18 cellular contexts compared by ENCODE assay signal in the genomic region with DNA sequence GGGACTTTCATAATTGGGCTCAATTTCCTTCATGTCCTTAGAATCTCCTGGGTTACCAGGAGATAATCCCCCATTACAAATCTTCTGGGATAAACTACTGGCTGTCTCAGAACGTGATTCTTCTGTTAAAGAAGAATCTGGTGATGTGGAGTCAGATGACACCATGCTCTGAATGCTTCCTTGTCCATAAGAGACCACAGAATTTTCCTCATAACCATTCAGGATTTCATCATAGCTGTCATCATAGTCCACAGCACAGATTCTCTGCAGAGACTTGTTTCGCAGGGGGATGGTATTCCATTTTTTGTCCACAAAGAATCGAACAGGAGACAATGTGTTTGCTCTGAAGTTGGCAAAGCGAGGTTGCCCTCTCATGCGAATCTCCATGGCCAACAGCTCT.
DNase-seq lines count a peak whose midpoint lies in the region; ATAC-seq and TF ChIP-seq lines count a peak whose summit lies in the region.
"Had no signal": no experiment of that assay in that cellular context is flagged by ENCODE, and none has a peak within 500 bp of the region (broad histone marks: within the 10 kb centered on the region; RNA-seq: fewer than 3 reads in every experiment).

No MANE protein-coding gene starts in this region.

- H3K9me3 ChIP-seq in endodermal cell (ENCODE audit: control insufficient read depth, low read length), result no peaks in the 10 kb centered on the region
- no peaks in the 10 kb centered on the region for H3K9me3 ChIP-seq in mucosa of descending colon
- H3K9me3 ChIP-seq: ascending aorta, SJSA1 had no signal

- DNase-seq in SIG-M5 treated with dmso at 0.1 percent for 504 hours (lab: John Stamatoyannopoulos, UW; ENCODE audit: unreplicated experiment) (peak; percentile 6), SIG-M5 (lab: John Stamatoyannopoulos, UW) (no peak), OCI-M1 (lab: John Stamatoyannopoulos, UW) (peak; percentile 3), fibroblast of gingiva (ENCODE audit: low read depth) (peak; percentile 76), endodermal cell (no peak), mucosa of descending colon (no peak)
- DNase-seq in stimulated activated effector memory CD8-positive, alpha-beta T cell treated with anti-CD3 and anti-CD28 coated beads, Interleukin-12 subunit alpha, Interleukin-12 subunit beta, amount 100 ng/mL, for 72 hours (ENCODE audit: low spot score in 2 of 2), result no peak
- DNase-seq: activated T-cell treated with anti-CD3 and anti-CD28 coated beads, Interleukin-2, amount 50 U/mL, for 1 hour; DMS153; effector CD8-positive, alpha-beta T cell; left ventricle myocardium superior; NCI-H1105 treated with DMSO at 0.1 percent for 48 hours; NCI-H510A treated with DMSO at 0.1 percent for 48 hours; occipital lobe had no signal

- no peak for ATAC-seq in stimulated activated effector memory CD8-positive, alpha-beta T cell treated with anti-CD3 and anti-CD28 coated beads, Interleukin-12 subunit alpha, Interleukin-12 subunit beta, amount 100 ng/mL, for 72 hours
- ATAC-seq in HG03196 (IDR thresholded peaks at IDR 0.05; ENCODE audit: unreplicated experiment) (no peak), mucosa of descending colon (no peak)
- ATAC-seq: left ventricle myocardium superior had no signal

- H3K9ac ChIP-seq in endodermal cell (ENCODE audit: extremely low read depth, low read length, poor library complexity, severe bottlenecking), result no peak overlapping the region

- H3K4me3 ChIP-seq in endodermal cell (ENCODE audit: low read length) (no peak overlapping the region), mucosa of descending colon (no peak overlapping the region)
- H3K4me3 ChIP-seq: ascending aorta, SJSA1 had no signal

- H3K4me3 Mint-ChIP-seq in stimulated activated effector memory CD8-positive, alpha-beta T cell treated with anti-CD3 and anti-CD28 coated beads, Interleukin-12 subunit alpha, Interleukin-12 subunit beta, amount 100 ng/mL, for 72 hours, result peak overlapping the region; percentile 20
- no peak overlapping the region for H3K4me3 Mint-ChIP-seq in endodermal cell
- H3K4me3 Mint-ChIP-seq: type B pancreatic cell had no signal

- no peaks in the 10 kb centered on the region for H3K36me3 ChIP-seq in endodermal cell (ENCODE audit: control insufficient read depth, insufficient read depth, low read length)
- no peaks in the 10 kb centered on the region for H3K36me3 ChIP-seq in mucosa of descending colon (ENCODE audit: low read depth)
- H3K36me3 ChIP-seq: ascending aorta had no signal

- intact Hi-C loops in mucosa of descending colon (cut with DNase I, micrococcal nuclease), result no loop called here

- H3K4me1 ChIP-seq in endodermal cell (ENCODE audit: control insufficient read depth, insufficient read depth, low read length) (peaks cover 7% of the 10 kb centered on the region), mucosa of descending colon (ENCODE audit: low read depth) (peaks cover 15% of the 10 kb centered on the region)
- H3K4me1 ChIP-seq: ascending aorta had no signal

- no peaks in the 10 kb centered on the region for H3K27me3 Mint-ChIP-seq in endodermal cell (ENCODE audit: insufficient read depth)
- H3K27me3 Mint-ChIP-seq: type B pancreatic cell had no signal

- H3K9me3 Mint-ChIP-seq in stimulated activated effector memory CD8-positive, alpha-beta T cell treated with anti-CD3 and anti-CD28 coated beads, Interleukin-12 subunit alpha, Interleukin-12 subunit beta, amount 100 ng/mL, for 72 hours, result no peaks in the 10 kb centered on the region
- H3K9me3 Mint-ChIP-seq in endodermal cell, result no peaks in the 10 kb centered on the region
- H3K9me3 Mint-ChIP-seq: type B pancreatic cell had no signal

- H3K27ac Mint-ChIP-seq in stimulated activated effector memory CD8-positive, alpha-beta T cell treated with anti-CD3 and anti-CD28 coated beads, Interleukin-12 subunit alpha, Interleukin-12 subunit beta, amount 100 ng/mL, for 72 hours, result peak overlapping the region; percentile 38
- no peak overlapping the region for H3K27ac Mint-ChIP-seq in endodermal cell
- H3K27ac Mint-ChIP-seq: type B pancreatic cell had no signal

- no peaks in the 10 kb centered on the region for H3K27me3 ChIP-seq in endodermal cell (ENCODE audit: control insufficient read depth, insufficient read depth, low read length, poor library complexity, severe bottlenecking)
- H3K27me3 ChIP-seq: ascending aorta, SJSA1 had no signal

- TF ChIP-seq CTCF in endodermal cell (conservative IDR thresholded peaks at IDR 0.05), result no peak
- no peak for TF ChIP-seq CTCF in mucosa of descending colon (IDR thresholded peaks at IDR 0.05)

- H3K4me1 Mint-ChIP-seq in stimulated activated effector memory CD8-positive, alpha-beta T cell treated with anti-CD3 and anti-CD28 coated beads, Interleukin-12 subunit alpha, Interleukin-12 subunit beta, amount 100 ng/mL, for 72 hours, result peaks cover 63% of the 10 kb centered on the region
- peaks cover 31% of the 10 kb centered on the region for H3K4me1 Mint-ChIP-seq in endodermal cell

- no peak overlapping the region for H3K27ac ChIP-seq in endodermal cell (ENCODE audit: low read depth, low read length)
- H3K27ac ChIP-seq: ascending aorta, SJSA1 had no signal

- 93 to 96% methylated on average over 4 to 5 of the region's 5 CpGs for WGBS in endodermal cell (ENCODE audit: insufficient coverage in 1 of 2, insufficient read length in 1 of 2), 2 experiments

- no peaks in the 10 kb centered on the region for H3K36me3 Mint-ChIP-seq in stimulated activated effector memory CD8-positive, alpha-beta T cell treated with anti-CD3 and anti-CD28 coated beads, Interleukin-12 subunit alpha, Interleukin-12 subunit beta, amount 100 ng/mL, for 72 hours
- H3K36me3 Mint-ChIP-seq in endodermal cell (ENCODE audit: low read depth), result no peaks in the 10 kb centered on the region

Comparison
In these comparisons a context has a peak if more than half of its experiments do, and no peak if none do; other contexts are left out.
1. DNase-seq: peak in SIG-M5 treated with dmso at 0.1 percent for 504 hours (single experiment), OCI-M1 (single experiment) and fibroblast of gingiva (single experiment); none in SIG-M5 (single experiment), stimulated activated effector memory CD8-positive, alpha-beta T cell treated with anti-CD3 and anti-CD28 coated beads, Interleukin-12 subunit alpha, Interleukin-12 subunit beta, amount 100 ng/mL, for 72 hours (0 of 2), endodermal cell (single experiment) and mucosa of descending colon (0 of 3).